8 cellular contexts compared by ENCODE assay signal in genomic region chr22:31085928-31086327, GRCh38. TPM values are rescaled to one million over a fixed set of nuclear protein-coding genes. Genes with fewer than 3 reads are reported as not detected.
DNase-seq lines count a peak whose midpoint lies in the region; ATAC-seq, FAIRE-seq and TF ChIP-seq lines count a peak whose summit lies in the region.

No MANE protein-coding gene starts in this region.

- H3K4me3 ChIP-seq in left ventricle myocardium inferior = peak overlapping the region; percentile 89
- H3K4me3 ChIP-seq in smooth muscle cell = no peak overlapping the region

- no peak overlapping the region for H3K27ac Mint-ChIP-seq in H9
- H3K27ac Mint-ChIP-seq in activated CD4-positive, alpha-beta memory T cell treated with anti-CD3 and anti-CD28 coated beads for 36 hours = no peak overlapping the region

- H3K9me3 Mint-ChIP-seq in H9 = no peaks in the 10 kb centered on the region
- no peaks in the 10 kb centered on the region for H3K9me3 Mint-ChIP-seq in activated CD4-positive, alpha-beta memory T cell treated with anti-CD3 and anti-CD28 coated beads for 36 hours

- intact Hi-C loops in activated CD4-positive, alpha-beta memory T cell treated with anti-CD3 and anti-CD28 coated beads for 36 hours (cut with micrococcal nuclease) = loop anchor here (2.0 to 10.0 kb wide), 5 partner anchors 21 to 145 kb away; partner anchors contain the start of genes LIMK2, MORC2, RNF185 and SELENOM
- intact Hi-C loops in left ventricle myocardium inferior (cut with micrococcal nuclease) = loop anchor here (5.0 kb wide), 1 partner anchor 139 kb away; no protein-coding TSS in a partner anchor

- H3K56ac ChIP-seq in H9 (ENCODE audit: insufficient read length, low read depth, low read length) = no peak overlapping the region

- no peak overlapping the region for H4K5ac ChIP-seq in H9 (ENCODE audit: insufficient read length, low read depth, low read length)

- H2AK5ac ChIP-seq in H9 (ENCODE audit: insufficient read length, low read length) = no peak overlapping the region

- H2BK20ac ChIP-seq in H9 (ENCODE audit: low read depth, low read length, poor library complexity, severe bottlenecking) = no peak overlapping the region

- no peak overlapping the region for H4K8ac ChIP-seq in H9 (replicated peaks; ENCODE audit: insufficient read length, low read depth, low read length)

- no peaks in the 10 kb centered on the region for H3K79me1 ChIP-seq in H9 (ENCODE audit: insufficient read depth, low read depth, low read length, poor library complexity, severe bottlenecking)

- H2AFZ ChIP-seq in H9 (ENCODE audit: low read length) (no peak overlapping the region), smooth muscle cell (ENCODE audit: low read depth) (no peak overlapping the region)

- no peaks in the 10 kb centered on the region for H3K27me3 ChIP-seq in H9 (ENCODE audit: insufficient read depth, low read length)
- no peaks in the 10 kb centered on the region for H3K27me3 ChIP-seq in left ventricle myocardium inferior (ENCODE audit: low read depth)
- H3K27me3 ChIP-seq in smooth muscle cell (ENCODE audit: low read depth) = no peaks in the 10 kb centered on the region

- H3K14ac ChIP-seq in H9 (ENCODE audit: insufficient read depth, low read length) = no peak overlapping the region

- POLR2A ChIA-PET in activated CD4-positive, alpha-beta memory T cell treated with anti-CD3 and anti-CD28 coated beads for 36 hours (lab: Charles Lee) = interaction anchor here (4.7 kb wide), 1 partner anchor 117 kb away, joined by 28 read pairs; the partner anchor contains the start of genes MORC2 and TUG1

- peaks cover 7% of the 10 kb centered on the region for H3K23me2 ChIP-seq in H9 (ENCODE audit: insufficient read length, low read depth, low read length, poor library complexity, severe bottlenecking)

- WGBS in H9 (ENCODE audit: extremely low coverage, insufficient read length, low lambda C conversion rate) = no CpG with 5 or more reads among the region's 3 CpGs
- WGBS in smooth muscle cell (ENCODE audit: low lambda C conversion rate) = 98% methylated on average over 3 of the region's 3 CpGs

- ATAC-seq in HG02798 (IDR thresholded peaks at IDR 0.05; ENCODE audit: poor library complexity, unreplicated experiment) = no peak

- H4K20me1 ChIP-seq in H9 (ENCODE audit: control insufficient read depth, insufficient read depth, insufficient read length) = no peaks in the 10 kb centered on the region
- H4K20me1 ChIP-seq in smooth muscle cell (ENCODE audit: low read depth) = peaks cover 72% of the 10 kb centered on the region

- H2BK5ac ChIP-seq in H9 (ENCODE audit: insufficient read length, low read length) = no peak overlapping the region

- H3K27ac ChIP-seq in H9 (ENCODE audit: insufficient read length, low read depth, low read length) (no peak overlapping the region), left ventricle myocardium inferior (replicated peaks) (peak overlapping the region; percentile 95), smooth muscle cell (ENCODE audit: low read depth) (peak overlapping the region; percentile 59)

- H3K36me3 ChIP-seq in left ventricle myocardium inferior = peaks cover 49% of the 10 kb centered on the region
- no peaks in the 10 kb centered on the region for H3K36me3 ChIP-seq in smooth muscle cell (ENCODE audit: low read depth)

- H3K4ac ChIP-seq in H9 (ENCODE audit: low read depth, low read length) = no peak overlapping the region

- peaks cover 5% of the 10 kb centered on the region for H3K27me3 Mint-ChIP-seq in H9 (ENCODE audit: low read depth)
- H3K27me3 Mint-ChIP-seq in activated CD4-positive, alpha-beta memory T cell treated with anti-CD3 and anti-CD28 coated beads for 36 hours = no peaks in the 10 kb centered on the region

- H3K36me3 Mint-ChIP-seq in H9 (ENCODE audit: insufficient read depth in 1 of 3, low read depth in 3 of 3) = peaks cover 0 to 2% (median 2%) of the 10 kb centered on the region in 3 experiments; a peak in 4 of 7 replicates
- no peaks in the 10 kb centered on the region for H3K36me3 Mint-ChIP-seq in activated CD4-positive, alpha-beta memory T cell treated with anti-CD3 and anti-CD28 coated beads for 36 hours

- H3K4me2 ChIP-seq in H9 (ENCODE audit: insufficient read depth, insufficient read length, low read length) (no peak overlapping the region), smooth muscle cell (peak overlapping the region; percentile 91)

- no peak overlapping the region for H2BK12ac ChIP-seq in H9 (ENCODE audit: insufficient read length, low read depth, low read length)

- no peak overlapping the region for H2BK120ac ChIP-seq in H9 (ENCODE audit: low read depth, low read length, poor library complexity, severe bottlenecking)

- peaks cover 17% of the 10 kb centered on the region for H3F3A ChIP-seq in smooth muscle cell (ENCODE audit: low read depth)

- H3K4me1 ChIP-seq in H9 (ENCODE audit: insufficient read depth, low read length) (no peaks in the 10 kb centered on the region), left ventricle myocardium inferior (peaks cover 87% of the 10 kb centered on the region), smooth muscle cell (ENCODE audit: low read depth) (peaks cover 28% of the 10 kb centered on the region)

- H3K18ac ChIP-seq in H9 (ENCODE audit: insufficient read length, low read depth, low read length) = no peak overlapping the region

- H3K4me3 Mint-ChIP-seq in H9 = peak overlapping the region; percentile 72 to 80; a peak in 3 of 5 replicates
- H3K4me3 Mint-ChIP-seq in activated CD4-positive, alpha-beta memory T cell treated with anti-CD3 and anti-CD28 coated beads for 36 hours = peak overlapping the region; percentile 76

- no peak for FAIRE-seq in HTR-8/SVneo (lab: Jason Lieb, UNC)

- H3K23ac ChIP-seq in H9 (ENCODE audit: insufficient read length, low read depth, low read length) = no peak overlapping the region

- H3K79me2 ChIP-seq in H9 (ENCODE audit: insufficient read depth, low read length) (no peaks in the 10 kb centered on the region; the same call in 1 of the 2 replicates), smooth muscle cell (ENCODE audit: low read depth) (peaks cover 37% of the 10 kb centered on the region)

- H3K9ac ChIP-seq in H9 (ENCODE audit: extremely low read depth, insufficient read length, low read length) (no peak overlapping the region), smooth muscle cell (ENCODE audit: low read depth) (peak overlapping the region; percentile 68)

- H3K9me3 ChIP-seq in H9 (ENCODE audit: control insufficient read depth, low read depth, low read length) (no peaks in the 10 kb centered on the region), left ventricle myocardium inferior (replicated peaks) (no peaks in the 10 kb centered on the region), smooth muscle cell (replicated peaks; ENCODE audit: low read depth) (no peaks in the 10 kb centered on the region)

- no peak for TF ChIP-seq CTCF in H9 (conservative IDR thresholded peaks at IDR 0.05)
- TF ChIP-seq CTCF in left ventricle myocardium inferior (IDR thresholded peaks at IDR 0.05; ENCODE audit: borderline replicate concordance) = no peak
- TF ChIP-seq CTCF in smooth muscle cell (IDR thresholded peaks at IDR 0.05; ENCODE audit: borderline replicate concordance, insufficient read depth, poor library complexity, severe bottlenecking) = no peak

- CTCF ChIA-PET in activated CD4-positive, alpha-beta memory T cell treated with anti-CD3 and anti-CD28 coated beads for 36 hours (lab: Charles Lee) = interaction anchor here (0.6 to 3.8 kb wide), 12 partner anchors 10 to 451 kb away, joined by 3 to 27 read pairs (median 6); partner anchors contain the start of genes MORC2, PIK3IP1, SELENOM and TUG1

- H3T11ph ChIP-seq in H9 (ENCODE audit: low read length) = no peak overlapping the region

- no peak overlapping the region for H2BK15ac ChIP-seq in H9 (ENCODE audit: low read depth, low read length)

- peaks cover 27 to 41% of the 10 kb centered on the region in 2 experiments for H3K4me1 Mint-ChIP-seq in H9
- H3K4me1 Mint-ChIP-seq in activated CD4-positive, alpha-beta memory T cell treated with anti-CD3 and anti-CD28 coated beads for 36 hours (ENCODE audit: low read depth) = peaks cover 26% of the 10 kb centered on the region

- no peak for DNase-seq in H9
- DNase-seq in activated CD4-positive, alpha-beta memory T cell treated with anti-CD3 and anti-CD28 coated beads for 36 hours = no peak
- DNase-seq in left ventricle myocardium inferior = no peak
- no peak for DNase-seq in smooth muscle cell (lab: John Stamatoyannopoulos, UW; ENCODE audit: unreplicated experiment)
- DNase-seq in kidney tubule cell (ENCODE audit: low spot score) = no peak
- no peak for DNase-seq in HTR-8/SVneo (ENCODE audit: insufficient read length, low spot score)
- DNase-seq in NCI-H526 treated with DMSO at 0.1 percent for 48 hours (lab: John Stamatoyannopoulos, UW) = no peak

- no peak overlapping the region for H4K91ac ChIP-seq in H9 (ENCODE audit: insufficient read length, low read depth, low read length)

RNA-seq across cellular contexts. Expression of gene SMTN, which starts 4.8 kb away (rescaled TPM):
- total RNA-seq in H9 (2021) = 21.1 and 23.4 TPM in 2 replicates
- total RNA-seq in activated CD4-positive, alpha-beta memory T cell treated with anti-CD3 and anti-CD28 coated beads for 36 hours = 10 to 100 TPM; 55.1 to 57.4 TPM
- total RNA-seq in left ventricle myocardium inferior = 245 TPM
- total RNA-seq in smooth muscle cell = 46.2 and 58.6 TPM in 2 replicates
- 108 and 122 TPM in 2 replicates for polyA plus RNA-seq in smooth muscle cell

RNA-seq across cellular contexts. Expression of gene SELENOM, which starts 21.4 kb away (rescaled TPM):
- total RNA-seq in H9 (2021) (18.6 and 20.1 TPM in 2 replicates), left ventricle myocardium inferior (51.5 TPM), smooth muscle cell (450 and 487 TPM in 2 replicates)
- total RNA-seq in activated CD4-positive, alpha-beta memory T cell treated with anti-CD3 and anti-CD28 coated beads for 36 hours = 10 to 100 TPM; 14.1 to 14.3 TPM
- polyA plus RNA-seq in smooth muscle cell = 547 and 600 TPM in 2 replicates

RNA-seq across cellular contexts. Expression of gene INPP5J, which starts 36.8 kb away (rescaled TPM):
- total RNA-seq in H9 (2021) (4.7 and 4.9 TPM in 2 replicates), left ventricle myocardium inferior (20.7 TPM), smooth muscle cell (1.2 TPM in 2 replicates)
- under 1 TPM in 1 of 2 experiments, not detected in 1; 0.14 TPM for total RNA-seq in activated CD4-positive, alpha-beta memory T cell treated with anti-CD3 and anti-CD28 coated beads for 36 hours
- 0.66 and 2.1 TPM in 2 replicates for polyA plus RNA-seq in smooth muscle cell

RNA-seq across cellular contexts. Expression of gene PLA2G3, which starts 54.4 kb away (rescaled TPM):
- 8.2 and 8.3 TPM in 2 replicates for total RNA-seq in H9 (2021)
- not detected for total RNA-seq in activated CD4-positive, alpha-beta memory T cell treated with anti-CD3 and anti-CD28 coated beads for 36 hours
- total RNA-seq in left ventricle myocardium inferior = not detected
- 0.04 and 0.09 TPM in 2 replicates for total RNA-seq in smooth muscle cell
- 0.80 TPM in 1 of 2 replicates, not detected in the other for polyA plus RNA-seq in smooth muscle cell
